Comparison of ENCODE assay signal across 19 cellular contexts in genomic region chr6:141254336-141254735, GRCh38.
DNase-seq lines count a peak whose midpoint lies in the region; ATAC-seq, FAIRE-seq and TF ChIP-seq lines count a peak whose summit lies in the region.
"Had no signal": no experiment of that assay in that cellular context is flagged by ENCODE, and none has a peak within 500 bp of the region (broad histone marks: within the 10 kb centered on the region; RNA-seq: fewer than 3 reads in every experiment).

No MANE protein-coding gene starts in this region.

- no peak for FAIRE-seq in endothelial cell of umbilical vein (lab: Jason Lieb, UNC)
- FAIRE-seq: A204.1, G401.6, GM12891, H54 had no signal

- no TSS peak for BruUV-seq in endothelial cell of umbilical vein (replicated peaks; lab: Mats Ljungman, UMichigan)

- H3K27me3 ChIP-seq in left ventricle myocardium inferior (ENCODE audit: low read depth) (no peaks in the 10 kb centered on the region), right cardiac atrium (ENCODE audit: control insufficient read depth, insufficient read depth) (no peaks in the 10 kb centered on the region), endothelial cell of umbilical vein (ENCODE audit: control insufficient read depth in 2 of 2, insufficient read depth in 2 of 2, low read length in 2 of 2) (no peaks in the 10 kb centered on the region), skeletal muscle tissue (ENCODE audit: control insufficient read depth in 3 of 3, insufficient read depth in 3 of 3, low read length in 3 of 3) (no peaks in the 10 kb centered on the region), uterus (no peaks in the 10 kb centered on the region)
- H3K27me3 ChIP-seq: BE2C had no signal

- no peaks in the 10 kb centered on the region for H3K36me3 ChIP-seq in left ventricle myocardium inferior
- no peaks in the 10 kb centered on the region for H3K36me3 ChIP-seq in endothelial cell of umbilical vein (ENCODE audit: control insufficient read depth in 2 of 2, extremely low read depth in 1 of 2, insufficient read depth in 2 of 2, low read length in 2 of 2)
- no peaks in the 10 kb centered on the region for H3K36me3 ChIP-seq in skeletal muscle tissue (ENCODE audit: control insufficient read depth in 3 of 3, insufficient read depth in 3 of 3, low read length in 3 of 3)
- H3K36me3 ChIP-seq in uterus: no peaks in the 10 kb centered on the region
- H3K36me3 ChIP-seq: BE2C had no signal

- no peak for DNase-seq in left ventricle myocardium inferior
- DNase-seq in right cardiac atrium: no peak
- no peak for DNase-seq in endothelial cell of umbilical vein (ENCODE audit: low read depth, low spot score)
- no peak for DNase-seq in DMS 273 treated with DMSO at 0.1 percent for 48 hours (lab: John Stamatoyannopoulos, UW)
- no peak for DNase-seq in uterus
- DNase-seq: BE2C; CD4-positive, alpha-beta memory T cell; DMS153; DMS79 treated with DMSO at 0.1 percent for 48 hours; EL had no signal

- dilution Hi-C loops in endothelial cell of umbilical vein (cut with MboI; ENCODE audit: extremely low pct_ligation_motif_present, low sequenced_read_pairs): no loop called here

- CTCF ChIA-PET in endothelial cell of umbilical vein (lab: Charles Lee): interaction anchor here (0.7 kb wide), 1 partner anchor 314 kb away, joined by 3 read pairs; no protein-coding TSS in a partner anchor

- H4K20me1 ChIP-seq in endothelial cell of umbilical vein (replicated peaks; ENCODE audit: control insufficient read depth, extremely low read depth, insufficient read depth, low read length): no peaks in the 10 kb centered on the region

- H3K9me3 ChIP-seq in left ventricle myocardium inferior (replicated peaks) (peaks cover 11% of the 10 kb centered on the region), right cardiac atrium (ENCODE audit: control insufficient read depth, low read length) (no peaks in the 10 kb centered on the region), endothelial cell of umbilical vein (replicated peaks; ENCODE audit: control insufficient read depth, insufficient read depth, low read length) (no peaks in the 10 kb centered on the region), skeletal muscle tissue (ENCODE audit: control insufficient read depth in 3 of 3, low read length in 3 of 3) (no peaks in the 10 kb centered on the region), uterus (no peaks in the 10 kb centered on the region)
- H3K9me3 ChIP-seq: BE2C had no signal

- no peak for TF ChIP-seq CTCF in left ventricle myocardium inferior (IDR thresholded peaks at IDR 0.05; ENCODE audit: borderline replicate concordance)
- TF ChIP-seq CTCF in endothelial cell of umbilical vein (IDR thresholded peaks at IDR 0.05; ENCODE audit: extremely low read depth in 1 of 2, insufficient read depth in 1 of 2, low read depth in 1 of 2, low read length in 2 of 2): no peak
- no peak for TF ChIP-seq CTCF in uterus (IDR thresholded peaks at IDR 0.05)

- H3K9ac ChIP-seq in endothelial cell of umbilical vein (replicated peaks; ENCODE audit: extremely low read depth, insufficient read depth, low read length) (no peak overlapping the region), skeletal muscle tissue (ENCODE audit: low read depth in 1 of 3, low read length in 3 of 3) (no peak overlapping the region)

- intact Hi-C loops in left ventricle myocardium inferior (cut with micrococcal nuclease): no loop called here
- intact Hi-C loops in right cardiac atrium (cut with DNase I): no loop called here
- intact Hi-C loops in endothelial cell of umbilical vein (cut with micrococcal nuclease): loop anchor here (5.0 kb wide), 1 partner anchor 858 kb away; no protein-coding TSS in a partner anchor
- intact Hi-C loops in uterus (cut with DNase I; ENCODE audit: low total_unique reads): no loop called here

- H3K79me2 ChIP-seq in endothelial cell of umbilical vein (ENCODE audit: control insufficient read depth, insufficient read depth, low read length): no peaks in the 10 kb centered on the region

- H3K4me2 ChIP-seq in endothelial cell of umbilical vein (ENCODE audit: insufficient read depth, low read length): no peak overlapping the region

- peak overlapping the region; percentile 29 for H2AFZ ChIP-seq in endothelial cell of umbilical vein (ENCODE audit: low read depth, low read length)

- no peak for TF ChIP-seq POLR2A in endothelial cell of umbilical vein (IDR thresholded peaks at IDR 0.05; ENCODE audit: low read depth, low read length)
- TF ChIP-seq POLR2A in uterus (IDR thresholded peaks at IDR 0.05): no peak

- POLR2A ChIA-PET in endothelial cell of umbilical vein (lab: Charles Lee): no interaction called here

- H3K9me1 ChIP-seq in endothelial cell of umbilical vein (replicated peaks; ENCODE audit: control insufficient read depth, extremely low read depth, insufficient read depth, low read length): no peaks in the 10 kb centered on the region

- H3K27ac ChIP-seq in left ventricle myocardium inferior (replicated peaks) (peak overlapping the region; percentile 74), right cardiac atrium (ENCODE audit: low read length) (no peak overlapping the region), endothelial cell of umbilical vein (ENCODE audit: insufficient read depth, low read depth, low read length) (no peak overlapping the region), skeletal muscle tissue (ENCODE audit: low read depth, low read length) (peak overlapping the region; percentile 10), uterus (no peak overlapping the region)
- H3K27ac ChIP-seq: C4-2B, HL-60 had no signal

- H3K4me3 ChIP-seq in left ventricle myocardium inferior: no peak overlapping the region
- H3K4me3 ChIP-seq in right cardiac atrium (ENCODE audit: low read length): no peak overlapping the region
- H3K4me3 ChIP-seq in endothelial cell of umbilical vein (replicated peaks in 1 of 3; ENCODE audit: insufficient read depth in 1 of 3, low read depth in 1 of 3, low read length in 3 of 3): no peak overlapping the region
- H3K4me3 ChIP-seq in skeletal muscle tissue (ENCODE audit: low read length in 3 of 3): peak overlapping the region in 1 of 3 donors; percentile 23
- no peak overlapping the region for H3K4me3 ChIP-seq in uterus

- 93% methylated on average over 3 of the region's 3 CpGs for WGBS in right cardiac atrium

- ATAC-seq in right cardiac atrium (no peak), GM19455 (IDR thresholded peaks at IDR 0.05; ENCODE audit: unreplicated experiment) (no peak)
- ATAC-seq: HCT116 had no signal

- H3K4me1 ChIP-seq in left ventricle myocardium inferior: peaks cover 28% of the 10 kb centered on the region
- H3K4me1 ChIP-seq in right cardiac atrium (ENCODE audit: control insufficient read depth, insufficient read depth, low read length): peaks cover 6% of the 10 kb centered on the region
- H3K4me1 ChIP-seq in endothelial cell of umbilical vein (ENCODE audit: control insufficient read depth, extremely low read depth, insufficient read depth, low read length): no peaks in the 10 kb centered on the region
- peaks cover 0 to 4% (median 0%) of the 10 kb centered on the region in 3 donors for H3K4me1 ChIP-seq in skeletal muscle tissue (ENCODE audit: control insufficient read depth in 3 of 3, insufficient read depth in 3 of 3, low read length in 3 of 3)
- H3K4me1 ChIP-seq in uterus: no peaks in the 10 kb centered on the region
- H3K4me1 ChIP-seq: BE2C had no signal

TF ChIP-seq in endothelial cell of umbilical vein, 7 proteins besides CTCF, POLR2A, EP300 and RAD21:
- no peak for TF ChIP-seq JUN (IDR thresholded peaks at IDR 0.05; ENCODE audit: borderline replicate concordance, insufficient read depth, insufficient read length, low read depth)

Comparison
In these comparisons a context has a peak if more than half of its experiments do, and no peak if none do; other contexts are left out.
1. H3K27ac ChIP-seq: peak in left ventricle myocardium inferior (single experiment) and skeletal muscle tissue (single experiment); none in right cardiac atrium (single experiment), endothelial cell of umbilical vein (single experiment) and uterus (0 of 2).